18 cellular contexts compared by ENCODE assay signal in the genomic region with DNA sequence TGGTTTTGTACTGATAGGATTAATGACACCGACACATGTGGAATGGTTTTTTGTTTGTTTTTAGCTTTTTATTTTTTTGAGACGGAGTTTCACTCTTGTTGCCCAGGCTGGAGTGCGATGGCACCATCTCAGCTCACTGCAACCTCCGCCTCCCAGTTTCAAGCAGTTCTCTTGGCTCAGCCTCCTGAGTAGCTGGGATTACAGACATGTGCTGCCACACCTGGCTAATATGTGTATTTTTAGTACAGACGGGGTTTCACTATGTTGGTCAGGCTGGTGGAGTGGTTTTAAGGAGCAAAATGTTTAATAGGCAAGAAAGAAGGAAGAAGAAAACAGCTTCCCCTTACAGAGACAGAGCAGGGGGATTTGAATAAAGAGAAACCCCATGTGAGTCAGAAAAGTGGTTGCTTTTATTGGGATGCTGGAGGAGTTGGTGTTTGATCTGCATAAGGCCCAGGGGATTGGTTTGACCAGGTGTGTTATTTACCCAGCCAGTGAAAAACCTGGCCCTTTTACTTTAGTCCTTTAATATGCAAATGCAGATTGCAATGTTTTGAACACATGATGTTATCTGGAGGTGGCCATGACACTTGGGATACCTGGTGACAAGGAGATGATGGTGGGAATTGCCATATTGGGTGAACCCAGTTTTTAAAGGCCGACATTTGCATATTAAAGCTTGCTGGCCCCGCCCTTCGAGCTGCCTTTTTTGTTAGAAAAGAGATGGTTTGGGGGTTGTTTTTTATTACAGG. TPM values are rescaled to one million over a fixed set of nuclear protein-coding genes. Genes with fewer than 3 reads are reported as not detected.
DNase-seq lines count a peak whose midpoint lies in the region; ATAC-seq and TF ChIP-seq lines count a peak whose summit lies in the region.
"Had no signal": no experiment of that assay in that cellular context is flagged by ENCODE, and none has a peak within 500 bp of the region (broad histone marks: within the 10 kb centered on the region; RNA-seq: fewer than 3 reads in every experiment).

No MANE protein-coding gene starts in this region.

- CTCF ChIA-PET in MCF 10A (lab: Yijun Ruan, JAX) (interaction anchor here (1.6 to 4.2 kb wide), 2 partner anchors 16 to 42 kb away, joined by 3 to 10 read pairs; no protein-coding TSS in a partner anchor), OCI-LY7 (lab: Charles Lee; ENCODE audit: unreplicated experiment) (no interaction called here)
- CTCF ChIA-PET in CD4-positive, alpha-beta T cell (lab: Charles Lee) = interaction anchor here (2.0 kb wide), 1 partner anchor 50 kb away, joined by 4 read pairs; no protein-coding TSS in a partner anchor

- POLR2A ChIA-PET in MCF 10A (lab: Yijun Ruan, JAX) = interaction anchor here (0.8 to 1.4 kb wide), 2 partner anchors 10 to 195 kb away, joined by 3 to 4 read pairs; partner anchors contain the start of gene CABIN1
- POLR2A ChIA-PET in OCI-LY7 (lab: Charles Lee) = no interaction called here
- POLR2A ChIA-PET in CD4-positive, alpha-beta T cell (lab: Charles Lee) = no interaction called here

- BruUV-seq in MCF 10A (replicated peaks; lab: Mats Ljungman, UMichigan) (no TSS peak), OCI-LY7 (replicated peaks; lab: Mats Ljungman, UMichigan) (no TSS peak)

- TF ChIP-seq CTCF in MCF 10A (IDR thresholded peaks at IDR 0.05; ENCODE audit: unreplicated experiment) (peak; percentile 6), breast epithelium (IDR thresholded peaks at IDR 0.05) (no peak), OCI-LY7 (conservative IDR thresholded peaks at IDR 0.05; ENCODE audit: low read length) (no peak), foreskin keratinocyte (conservative IDR thresholded peaks at IDR 0.05) (peak; percentile 11)
- TF ChIP-seq CTCF in CD4-positive, alpha-beta T cell (IDR thresholded peaks at IDR 0.05) = no peak

- no peaks in the 10 kb centered on the region for H3K9me3 Mint-ChIP-seq in MCF 10A (ENCODE audit: unreplicated experiment)
- H3K9me3 Mint-ChIP-seq in CD4-positive, alpha-beta T cell = no peaks in the 10 kb centered on the region
- H3K9me3 Mint-ChIP-seq: activated T-helper 2 cell treated with anti-CD3 and anti-CD28 coated beads, Interferon-gamma antibody, Interleukin-2, Interleukin-4, amounts not matched to agents 10 μg/mL and 5 μg/mL and 100 μg/mL, durations not matched to agents 14 hours and 24 hours and 36 hours had no signal

- no peak overlapping the region for H3K4me3 Mint-ChIP-seq in MCF 10A (ENCODE audit: unreplicated experiment)
- H3K4me3 Mint-ChIP-seq in CD4-positive, alpha-beta T cell = no peak overlapping the region
- H3K4me3 Mint-ChIP-seq: brain, endodermal cell had no signal

- H3K36me3 Mint-ChIP-seq in MCF 10A (ENCODE audit: insufficient read depth, unreplicated experiment) = no peaks in the 10 kb centered on the region
- no peaks in the 10 kb centered on the region for H3K36me3 Mint-ChIP-seq in CD4-positive, alpha-beta T cell (ENCODE audit: low read depth)
- H3K36me3 Mint-ChIP-seq: brain had no signal

- H3K9me2 ChIP-seq in OCI-LY7 (ENCODE audit: insufficient read depth, low read length) = no peaks in the 10 kb centered on the region

- no peaks in the 10 kb centered on the region for H3K9me3 ChIP-seq in breast epithelium
- peaks cover 11% of the 10 kb centered on the region; the same call in 1 of the 2 replicates for H3K9me3 ChIP-seq in OCI-LY7 (ENCODE audit: low read length)
- no peaks in the 10 kb centered on the region for H3K9me3 ChIP-seq in CD4-positive, alpha-beta T cell (ENCODE audit: control insufficient read depth, low read length)

- H3K27me3 ChIP-seq in breast epithelium (no peaks in the 10 kb centered on the region), foreskin keratinocyte (no peaks in the 10 kb centered on the region)
- H3K27me3 ChIP-seq in CD4-positive, alpha-beta T cell (ENCODE audit: control insufficient read depth, insufficient read depth, low read length) = no peaks in the 10 kb centered on the region

- no peak for TF ChIP-seq POLR2A in breast epithelium (IDR thresholded peaks at IDR 0.05)

- H3K4me1 ChIP-seq in breast epithelium (no peaks in the 10 kb centered on the region), OCI-LY7 (ENCODE audit: insufficient read depth, low read length, poor library complexity, severe bottlenecking) (peaks cover 15% of the 10 kb centered on the region), foreskin keratinocyte (peaks cover 24% of the 10 kb centered on the region)

- no peaks in the 10 kb centered on the region for H4K20me1 ChIP-seq in OCI-LY7 (ENCODE audit: insufficient read depth, low read length)

- peak overlapping the region; percentile 34; the same call in 1 of the 2 replicates for H3K4me2 ChIP-seq in OCI-LY7 (ENCODE audit: low read length)

- H3K4me3 ChIP-seq in breast epithelium (no peak overlapping the region), OCI-LY7 (ENCODE audit: low read depth, low read length, poor library complexity, severe bottlenecking) (no peak overlapping the region)
- H3K4me3 ChIP-seq: GM12878 had no signal

- DNase-seq in MCF 10A (ENCODE audit: unreplicated experiment) = peak; percentile 61
- no peak for DNase-seq in breast epithelium (ENCODE audit: low spot score in 2 of 2)
- no peak for DNase-seq in OCI-LY7 (ENCODE audit: low spot score)
- DNase-seq in foreskin keratinocyte = no peak
- DNase-seq in KG1 (lab: John Stamatoyannopoulos, UW) = no peak
- no peak for DNase-seq in substantia nigra (lab: John Stamatoyannopoulos, UW)
- DNase-seq in hippocampal formation (lab: John Stamatoyannopoulos, UW) = no peak
- no peak for DNase-seq in CD4-positive, alpha-beta T cell
- DNase-seq: activated CD4-positive, alpha-beta T cell treated with anti-CD3 and anti-CD28 coated beads, Interleukin-2, amount 50 U/mL, for 1 hour; DMS79 treated with DMSO at 0.1 percent for 48 hours; endodermal cell; NCI-H1436 treated with DMSO at 0.1 percent for 48 hours; NCI-H774; occipital lobe; SW 1271 had no signal

- intact Hi-C loops in MCF 10A (cut with micrococcal nuclease) (no loop called here), breast epithelium (cut with DNase I; ENCODE audit: low total_unique reads) (no loop called here), OCI-LY7 (cut with micrococcal nuclease; ENCODE audit: unreplicated experiment) (no loop called here)
- intact Hi-C loops in CD4-positive, alpha-beta T cell (cut with DNase I, micrococcal nuclease) = no loop called here

- ATAC-seq in foreskin keratinocyte = no peak
- no peak for ATAC-seq in CD4-positive, alpha-beta T cell (ENCODE audit: poor library complexity)
- ATAC-seq: GM12878 had no signal

- H3K79me2 ChIP-seq in OCI-LY7 (ENCODE audit: insufficient read depth, low read depth, low read length) = no peaks in the 10 kb centered on the region

- H3K36me3 ChIP-seq in breast epithelium (no peaks in the 10 kb centered on the region), OCI-LY7 (ENCODE audit: insufficient read depth, low read length) (no peaks in the 10 kb centered on the region)

- no peaks in the 10 kb centered on the region for H3K27me3 Mint-ChIP-seq in MCF 10A (ENCODE audit: insufficient read depth, unreplicated experiment)
- H3K27me3 Mint-ChIP-seq in CD4-positive, alpha-beta T cell = no peaks in the 10 kb centered on the region

- H2AFZ ChIP-seq in OCI-LY7 (ENCODE audit: low read length) = no peak overlapping the region

- peaks cover 43% of the 10 kb centered on the region for H3K4me1 Mint-ChIP-seq in MCF 10A (ENCODE audit: insufficient read depth, unreplicated experiment)
- H3K4me1 Mint-ChIP-seq in CD4-positive, alpha-beta T cell (ENCODE audit: low read depth) = peaks cover 18% of the 10 kb centered on the region

- H3K27ac ChIP-seq in breast epithelium (no peak overlapping the region), OCI-LY7 (ENCODE audit: low read depth, low read length, poor library complexity, severe bottlenecking) (peak overlapping the region; percentile 16), foreskin keratinocyte (no peak overlapping the region), substantia nigra (ENCODE audit: low read depth, low read length, poor library complexity, severe bottlenecking) (no peak overlapping the region)
- no peak overlapping the region for H3K27ac ChIP-seq in CD4-positive, alpha-beta T cell (ENCODE audit: low read depth, low read length)

- peak overlapping the region; percentile 99 for H3K27ac Mint-ChIP-seq in MCF 10A (ENCODE audit: low read depth, unreplicated experiment)
- no peak overlapping the region for H3K27ac Mint-ChIP-seq in CD4-positive, alpha-beta T cell
- H3K27ac Mint-ChIP-seq: endodermal cell had no signal

RNA-seq across cellular contexts. Expression of gene SUSD2, which starts 24.3 kb away (rescaled TPM):
- 13.3 and 32.8 TPM in 2 replicates for total RNA-seq in MCF 10A (2022)
- total RNA-seq in breast epithelium = 1 to 10 TPM in 2 of 3 donors, under 1 TPM in 1; 0.80 to 7.9 (median 5.6) TPM
- total RNA-seq in OCI-LY7 (2014; rRNA removed; shearing (Covaris generic)) = 0.41 and 0.54 TPM in 2 replicates
- total RNA-seq in OCI-LY7 (2022) = 0.38 and 0.39 TPM in 2 replicates
- total RNA-seq in foreskin keratinocyte = 0.03 and 0.04 TPM in 2 replicates
- 0.04 TPM in 1 of 2 replicates, not detected in the other for polyA plus RNA-seq in foreskin keratinocyte
- 1 to 10 TPM in 1 of 2 experiments, under 1 TPM in 1; 0.80 to 1.5 TPM for total RNA-seq in CD4-positive, alpha-beta T cell
- total RNA-seq: occipital lobe had no signal

RNA-seq across cellular contexts. Expression of gene GGT5, which starts 39.3 kb away (rescaled TPM):
- total RNA-seq in MCF 10A (2022) (31.5 and 34.6 TPM in 2 replicates), breast epithelium (100 to 1,000 TPM in 1 of 3 donors, 10 to 100 TPM in 2; 27.1 to 114 (median 61.0) TPM), OCI-LY7 (2022) (not detected in 2 replicates), foreskin keratinocyte (not detected in 2 replicates)
- total RNA-seq in OCI-LY7 (2014; rRNA removed; shearing (Covaris generic)) = 0.06 and 0.10 TPM in 2 replicates
- not detected in 2 replicates for polyA plus RNA-seq in foreskin keratinocyte
- not detected for total RNA-seq in CD4-positive, alpha-beta T cell
- total RNA-seq: GM12878 had no signal

Comparison
In these comparisons a context has a peak if more than half of its experiments do, and no peak if none do; other contexts are left out.
1. CTCF ChIP-seq: peak in MCF 10A (single experiment) and foreskin keratinocyte (single experiment); none in breast epithelium (0 of 3), OCI-LY7 (single experiment) and CD4-positive, alpha-beta T cell (single experiment).
2. RNA of gene GGT5, which starts 39.3 kb away (total RNA-seq): 27.1 to 114 TPM in breast epithelium and 31.5 to 34.6 TPM in MCF 10A; not detected in CD4-positive, alpha-beta T cell, 0.06 to 0.10 TPM in OCI-LY7 and not detected in foreskin keratinocyte; every median in the first group is over 10 times any median in the second.